16 cellular contexts compared by ENCODE assay signal in genomic region chr1:177656598-177656997, GRCh38.
A peak's percentile ranks its signal among the peaks of the same experiment; 100 is the strongest.
DNase-seq lines count a peak whose midpoint lies in the region; ATAC-seq and TF ChIP-seq lines count a peak whose summit lies in the region.
"Had no signal": no experiment of that assay in that cellular context is flagged by ENCODE, and none has a peak within 500 bp of the region (broad histone marks: within the 10 kb centered on the region; RNA-seq: fewer than 3 reads in every experiment).

No MANE protein-coding gene starts in this region.

- TF ChIP-seq POLR2A in esophagus muscularis mucosa (IDR thresholded peaks at IDR 0.05; ENCODE audit: low read depth) (no peak), right lobe of liver (IDR thresholded peaks at IDR 0.05) (no peak)

- POLR2A ChIA-PET in AG04450 (lab: Yijun Ruan, JAX): no interaction called here

- TF ChIP-seq EP300 in esophagus muscularis mucosa (IDR thresholded peaks at IDR 0.05): no peak

- intact Hi-C loops in esophagus muscularis mucosa (cut with DNase I): no loop called here
- intact Hi-C loops in right lobe of liver (cut with DNase I): no loop called here

- WGBS in esophagus muscularis mucosa: 84% methylated on average over 3 of the region's 3 CpGs
- WGBS in right lobe of liver (ENCODE audit: insufficient coverage, low coverage, low lambda C conversion rate, missing lambda C conversion rate): 13% methylated on average over 3 of the region's 3 CpGs

- H3K27ac ChIP-seq in AG04450 (ENCODE audit: low read depth, low read length): peak overlapping the region; percentile 13
- no peak overlapping the region for H3K27ac ChIP-seq in esophagus muscularis mucosa (replicated peaks in 1 of 4)
- H3K27ac ChIP-seq in right lobe of liver: no peak overlapping the region
- H3K27ac ChIP-seq: BLaER1 treated with 17β-estradiol and CSF1 and Interleukin-3, amounts not matched to agents 10 nM and 100 nM; C4-2B had no signal

- H3K36me3 ChIP-seq in esophagus muscularis mucosa: no peaks in the 10 kb centered on the region
- no peaks in the 10 kb centered on the region for H3K36me3 ChIP-seq in right lobe of liver
- H3K36me3 ChIP-seq: BLaER1 treated with 17β-estradiol and CSF1 and Interleukin-3, amounts not matched to agents 10 nM and 100 nM had no signal

- no peak for DNase-seq in AG04450 (ENCODE audit: low read depth, low spot score)
- DNase-seq in esophagus muscularis mucosa (ENCODE audit: extremely low spot score): peak; percentile 50
- peak in 1 of 3 donors; percentile 54 for DNase-seq in right lobe of liver
- no peak for DNase-seq in T-helper 2 cell
- no peak for DNase-seq in KG1 (lab: John Stamatoyannopoulos, UW)
- DNase-seq: 8988T; ACHN; AML-193; Caco-2; Calu3; CD4-positive, alpha-beta T cell; CD8-positive, alpha-beta T cell; DMS79 treated with DMSO at 0.1 percent for 48 hours; GF-D8 had no signal

- ATAC-seq in right lobe of liver: peak; percentile 76 to 91 (median 82)
- ATAC-seq: CD8-positive, alpha-beta T cell had no signal

- TF ChIP-seq CTCF in AG04450 (IDR thresholded peaks at IDR 0.05; ENCODE audit: low read depth, low read length) (no peak), esophagus muscularis mucosa (IDR thresholded peaks at IDR 0.05) (no peak), right lobe of liver (IDR thresholded peaks at IDR 0.05) (no peak)

- H3K9me3 ChIP-seq in AG04450 (ENCODE audit: control insufficient read depth, insufficient read depth, low read length) (no peaks in the 10 kb centered on the region), esophagus muscularis mucosa (no peaks in the 10 kb centered on the region), right lobe of liver (no peaks in the 10 kb centered on the region)
- H3K9me3 ChIP-seq: BLaER1 treated with 17β-estradiol and CSF1 and Interleukin-3, amounts not matched to agents 10 nM and 100 nM had no signal

- H3K4me3 ChIP-seq in AG04450 (ENCODE audit: low read depth, low read length): no peak overlapping the region
- H3K4me3 ChIP-seq in esophagus muscularis mucosa: no peak overlapping the region
- no peak overlapping the region for H3K4me3 ChIP-seq in right lobe of liver
- H3K4me3 ChIP-seq: BLaER1 treated with 17β-estradiol and CSF1 and Interleukin-3, amounts not matched to agents 10 nM and 100 nM had no signal

- CTCF ChIA-PET in AG04450 (lab: Charles Lee): no interaction called here

- H3K4me1 ChIP-seq in esophagus muscularis mucosa: no peaks in the 10 kb centered on the region
- H3K4me1 ChIP-seq in right lobe of liver: peaks cover 0 to 10% (median 1%) of the 10 kb centered on the region in 4 donors
- H3K4me1 ChIP-seq: BLaER1 treated with 17β-estradiol and CSF1 and Interleukin-3, amounts not matched to agents 10 nM and 100 nM; Caco-2 had no signal

- H3K27me3 ChIP-seq in AG04450 (ENCODE audit: control insufficient read depth, insufficient read depth, low read length): no peaks in the 10 kb centered on the region
- no peaks in the 10 kb centered on the region for H3K27me3 ChIP-seq in esophagus muscularis mucosa
- no peaks in the 10 kb centered on the region for H3K27me3 ChIP-seq in right lobe of liver
